27 cellular contexts compared by ENCODE assay signal in the genomic region with DNA sequence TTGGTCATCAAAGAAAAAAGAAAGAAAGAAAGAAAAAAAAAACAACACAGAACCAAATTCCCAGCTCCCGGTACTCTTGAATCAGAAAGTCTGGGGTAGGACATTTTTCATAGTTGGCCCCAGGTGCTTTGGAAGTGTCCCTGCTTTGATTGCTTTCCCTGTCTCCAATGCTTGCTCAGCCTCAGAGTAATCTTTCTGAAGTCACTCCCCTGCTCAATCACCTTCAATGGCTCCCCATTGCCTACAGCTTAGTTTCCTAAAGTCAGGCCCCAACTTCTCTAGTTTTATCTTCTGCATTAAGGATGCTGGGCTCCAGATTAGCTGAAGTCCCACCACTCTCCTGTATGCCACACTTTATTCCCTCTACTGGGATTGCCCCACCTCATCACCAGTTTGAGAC. TPM values are rescaled to one million over a fixed set of nuclear protein-coding genes. Genes with fewer than 3 reads are reported as not detected.
"Had no signal": no experiment of that assay in that cellular context is flagged by ENCODE, and none has a peak within 500 bp of the region (broad histone marks: within the 10 kb centered on the region; RNA-seq: fewer than 3 reads in every experiment).

No MANE protein-coding gene starts in this region.

- ATAC-seq: Panc1, Right ventricle myocardium inferior had no signal

- H3K9ac ChIP-seq: SK-N-SH had no signal

- H2AFZ ChIP-seq: PC-9 had no signal

- H3K9me3 ChIP-seq: SJSA1, SK-N-SH had no signal

- H3K27me3 ChIP-seq: SJSA1 had no signal

- H3K4me3 ChIP-seq: PC-9, SJSA1 had no signal

- H3K4me2 ChIP-seq: PC-9, SK-N-SH had no signal

- H3K27ac ChIP-seq: PC-9, SJSA1 had no signal

- DNase-seq: MM.1S, MV-4-11, NCI-H1092, NCI-H1105, NCI-H1417 treated with DMSO at 0.1 percent for 48 hours, NCI-H1436 treated with DMSO at 0.1 percent for 48 hours, NCI-H1694 treated with DMSO at 0.1 percent for 48 hours, NCI-H187 treated with DMSO at 0.1 percent for 48 hours, NCI-H2081, NCI-H2171 treated with DMSO at 0.1 percent for 48 hours, NCI-H2227 treated with DMSO at 0.1 percent for 48 hours, NCI-H446, NCI-H524 treated with DMSO at 0.1 percent for 48 hours, NCI-H526 treated with DMSO at 0.1 percent for 48 hours, PC-9, SHP77 treated with DMSO at 0.1 percent for 48 hours, SK-N-SH, SW 1271 had no signal

- H3K36me3 ChIP-seq: SJSA1 had no signal

- FAIRE-seq: RCC 7860 had no signal

RNA-seq across cellular contexts. Expression of a gene that starts 17.1 kb away (rescaled TPM):
- total RNA-seq: LHCN-M2, MCF 10A, NCI-H460, OCI-LY7, Right ventricle myocardium inferior, RPMI7951 had no signal
